Comparison of ENCODE assay signal across 15 cellular contexts in the genomic region with DNA sequence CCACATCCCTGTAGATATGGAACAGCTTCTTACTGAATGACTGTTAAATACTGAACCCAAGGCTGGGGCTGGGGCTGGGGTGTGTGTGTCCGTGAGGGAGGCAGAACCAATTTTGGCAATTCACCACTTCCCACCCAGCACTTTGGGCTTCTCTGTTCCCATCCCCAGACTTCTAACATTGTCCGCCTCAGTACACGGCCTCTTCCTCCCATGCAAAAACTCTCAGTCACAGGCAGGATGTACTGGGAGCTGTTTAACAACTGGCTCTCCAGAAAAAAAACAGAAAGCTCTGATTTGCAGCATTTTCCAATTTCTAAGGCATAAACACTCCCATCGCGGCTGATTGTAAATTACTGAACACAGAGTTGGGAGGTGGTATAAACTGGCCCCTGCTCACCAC.
"Had no signal": no experiment of that assay in that cellular context is flagged by ENCODE, and none has a peak within 500 bp of the region (broad histone marks: within the 10 kb centered on the region; RNA-seq: fewer than 3 reads in every experiment).

No MANE protein-coding gene starts in this region.

- H3K9me3 Mint-ChIP-seq: activated B cell treated with CpG ODN at 0.5 μM for 24 hours; activated CD8-positive, alpha-beta T cell treated with anti-CD3 and anti-CD28 coated beads for 36 hours; activated naive CD4-positive, alpha-beta T cell treated with anti-CD3 and anti-CD28 coated beads, Interleukin-2, amount 50 U/mL, for 24 hours; naive thymus-derived CD8-positive, alpha-beta T cell; type B pancreatic cell had no signal

- H3K36me3 Mint-ChIP-seq: activated naive CD4-positive, alpha-beta T cell treated with anti-CD3 and anti-CD28 coated beads, Interleukin-2, amount 50 U/mL, for 24 hours; naive thymus-derived CD8-positive, alpha-beta T cell had no signal

- FAIRE-seq: TTC549 had no signal

- H3K36me3 ChIP-seq: adrenal gland, cardiac muscle cell, neutrophil had no signal

- H3K4me3 Mint-ChIP-seq: activated B cell treated with CpG ODN at 0.5 μM for 24 hours; activated CD8-positive, alpha-beta T cell treated with anti-CD3 and anti-CD28 coated beads for 36 hours; activated naive CD4-positive, alpha-beta T cell treated with anti-CD3 and anti-CD28 coated beads, Interleukin-2, amount 50 U/mL, for 24 hours; naive thymus-derived CD8-positive, alpha-beta T cell; T-helper 17 cell; type B pancreatic cell had no signal

- H3K27ac ChIP-seq: cardiac muscle cell, neutrophil had no signal

- H3K9me3 ChIP-seq: adrenal gland, neutrophil had no signal

- H3K27me3 ChIP-seq: adrenal gland, cardiac muscle cell, neutrophil had no signal

- ATAC-seq: activated CD8-positive, alpha-beta T cell treated with anti-CD3 and anti-CD28 coated beads for 36 hours; naive thymus-derived CD8-positive, alpha-beta T cell; T-helper 17 cell had no signal

- DNase-seq: activated B cell treated with CpG ODN at 0.5 μM for 24 hours; activated CD4-positive, alpha-beta T cell treated with anti-CD3 and anti-CD28 coated beads for 48 hours; activated CD8-positive, alpha-beta T cell treated with anti-CD3 and anti-CD28 coated beads for 36 hours; activated effector memory CD4-positive, alpha-beta T cell treated with anti-CD3 and anti-CD28 coated beads, Interleukin-2, amount 50 U/mL, for 16 hours; activated T-cell treated with anti-CD3 and anti-CD28 coated beads, Interleukin-2, amount 50 U/mL, for 48 hours; adrenal gland; naive thymus-derived CD8-positive, alpha-beta T cell; stimulated activated CD4-positive, alpha-beta T cell treated with anti-CD3 and anti-CD28 coated beads, Interleukin-2, amount 100 ng/mL, for 48 hours; stimulated activated naive CD4-positive, alpha-beta T cell; T-helper 17 cell had no signal

- H3K27ac Mint-ChIP-seq: activated B cell treated with CpG ODN at 0.5 μM for 24 hours; activated CD8-positive, alpha-beta T cell treated with anti-CD3 and anti-CD28 coated beads for 36 hours; activated naive CD4-positive, alpha-beta T cell treated with anti-CD3 and anti-CD28 coated beads, Interleukin-2, amount 50 U/mL, for 24 hours; naive thymus-derived CD8-positive, alpha-beta T cell; T-helper 17 cell; type B pancreatic cell had no signal

- H3K27me3 Mint-ChIP-seq: activated naive CD4-positive, alpha-beta T cell treated with anti-CD3 and anti-CD28 coated beads, Interleukin-2, amount 50 U/mL, for 24 hours; naive thymus-derived CD8-positive, alpha-beta T cell; type B pancreatic cell had no signal

- H3K4me3 ChIP-seq: adrenal gland, cardiac muscle cell had no signal
